1 cellular context compared by ENCODE assay signal in genomic region chr2:73283545-73284295, GRCh38.
TF ChIP-seq lines count a peak whose summit lies in the region.

No MANE protein-coding gene starts in this region.

TF ChIP-seq in IMR-90, 13 proteins besides CTCF, POLR2A, EP300 and RAD21:
- no peak for TF ChIP-seq CHD1 (IDR thresholded peaks at IDR 0.05; ENCODE audit: low read depth, low read length)
- TF ChIP-seq RFX5 (IDR thresholded peaks at IDR 0.05; ENCODE audit: low read depth, low read length) = no peak
- no peak for TF ChIP-seq MAFK (IDR thresholded peaks at IDR 0.05; ENCODE audit: low read depth, low read length)
- TF ChIP-seq FOS (IDR thresholded peaks at IDR 0.05; ENCODE audit: low read depth, low read length) = no peak
- TF ChIP-seq BHLHE40 (IDR thresholded peaks at IDR 0.05; ENCODE audit: low read depth, low read length) = no peak
- TF ChIP-seq MAZ (IDR thresholded peaks at IDR 0.05; ENCODE audit: borderline replicate concordance, low read depth, low read length) = no peak
- TF ChIP-seq RCOR1 (IDR thresholded peaks at IDR 0.05; ENCODE audit: insufficient replicate concordance, low read length) = no peak
- no peak for TF ChIP-seq USF2 (IDR thresholded peaks at IDR 0.05; ENCODE audit: low read depth, low read length)
- no peak for TF ChIP-seq NFE2L2 (IDR thresholded peaks at IDR 0.05; ENCODE audit: low read depth, low read length)
- TF ChIP-seq CEBPB (IDR thresholded peaks at IDR 0.05; ENCODE audit: low read depth, low read length) = no peak
- TF ChIP-seq ELK1 (IDR thresholded peaks at IDR 0.05; ENCODE audit: borderline replicate concordance, low read depth, low read length) = no peak
- no peak for TF ChIP-seq MXI1 (IDR thresholded peaks at IDR 0.05; ENCODE audit: borderline replicate concordance, low read depth, low read length)
- no peak for TF ChIP-seq SMC3 (IDR thresholded peaks at IDR 0.05; ENCODE audit: low read depth, low read length)
TF ChIP-seq in IMR-90: peak in this region for 0.
